ENCODE assay signal across 9 cellular contexts in genomic region chr14:52473557-52473956, GRCh38.
DNase-seq lines count a peak whose midpoint lies in the region; ATAC-seq and TF ChIP-seq lines count a peak whose summit lies in the region.
"Had no signal": no experiment of that assay in that cellular context is flagged by ENCODE, and none has a peak within 500 bp of the region (broad histone marks: within the 10 kb centered on the region; RNA-seq: fewer than 3 reads in every experiment).

No MANE protein-coding gene starts in this region.

- DNase-seq in A673 (ENCODE audit: low spot score) (peak; percentile 29), GM04504 (ENCODE audit: low read depth) (peak; percentile 14), OCI-M1 (lab: John Stamatoyannopoulos, UW) (peak; percentile 48), fibroblast of peridontal ligament (ENCODE audit: extremely low read depth) (peak; percentile 85), testis (no peak)
- DNase-seq in activated T-cell treated with anti-CD3 and anti-CD28 coated beads, Interleukin-2, amount 50 U/mL, for 72 hours = no peak
- DNase-seq in activated naive CD4-positive, alpha-beta T cell treated with anti-CD3 and anti-CD28 coated beads, Interleukin-2, amount 50 U/mL, for 72 hours (ENCODE audit: low spot score in 2 of 2) = no peak

- H3K27ac ChIP-seq in A673 (ENCODE audit: low read depth, low read length, poor library complexity, severe bottlenecking) = no peak overlapping the region
- no peak overlapping the region for H3K27ac ChIP-seq in testis

- TF ChIP-seq CTCF in A673 (conservative IDR thresholded peaks at IDR 0.05; ENCODE audit: low read depth, low read length) = peak; percentile 46; the same call in 1 of the 2 replicates
- peak in 2 of 3 experiments; percentile 5 to 9 for TF ChIP-seq CTCF in testis (IDR thresholded peaks at IDR 0.05)

- H3K9me3 ChIP-seq in A673 (ENCODE audit: low read depth, low read length, poor library complexity, severe bottlenecking) = no peaks in the 10 kb centered on the region
- no peaks in the 10 kb centered on the region for H3K9me3 ChIP-seq in testis

- H3K4me1 Mint-ChIP-seq in activated T-cell treated with anti-CD3 and anti-CD28 coated beads, Interleukin-2, amount 50 U/mL, for 72 hours (ENCODE audit: low read depth) = no peaks in the 10 kb centered on the region

- H3K9me3 Mint-ChIP-seq in activated T-cell treated with anti-CD3 and anti-CD28 coated beads, Interleukin-2, amount 50 U/mL, for 72 hours = peaks cover 4 to 5% of the 10 kb centered on the region in 2 donors
- H3K9me3 Mint-ChIP-seq in activated naive CD4-positive, alpha-beta T cell treated with anti-CD3 and anti-CD28 coated beads, Interleukin-2, amount 50 U/mL, for 72 hours = peaks cover 3 to 16% of the 10 kb centered on the region in 2 donors

- no peak overlapping the region for H3K27ac Mint-ChIP-seq in activated T-cell treated with anti-CD3 and anti-CD28 coated beads, Interleukin-2, amount 50 U/mL, for 72 hours
- H3K27ac Mint-ChIP-seq in activated naive CD4-positive, alpha-beta T cell treated with anti-CD3 and anti-CD28 coated beads, Interleukin-2, amount 50 U/mL, for 72 hours = no peak overlapping the region

- no peaks in the 10 kb centered on the region for H3K36me3 ChIP-seq in A673 (ENCODE audit: insufficient read depth, low read length, poor library complexity, severe bottlenecking)
- H3K36me3 ChIP-seq in testis (ENCODE audit: low read depth, missing control alignments) = no peaks in the 10 kb centered on the region
- H3K36me3 ChIP-seq: HAP-1 had no signal

- H3K4me1 ChIP-seq in A673 (ENCODE audit: insufficient read depth, low read length, poor library complexity, severe bottlenecking) = no peaks in the 10 kb centered on the region
- H3K4me1 ChIP-seq in testis = no peaks in the 10 kb centered on the region

- POLR2A ChIA-PET in A673 (lab: Charles Lee; ENCODE audit: low non-redundant PET) = no interaction called here

- no peak overlapping the region for H3K4me3 Mint-ChIP-seq in activated T-cell treated with anti-CD3 and anti-CD28 coated beads, Interleukin-2, amount 50 U/mL, for 72 hours

- H3K4me3 ChIP-seq in A673 (ENCODE audit: low read depth, low read length, poor library complexity, severe bottlenecking) = no peak overlapping the region
- H3K4me3 ChIP-seq in testis = no peak overlapping the region
- H3K4me3 ChIP-seq: HAP-1 had no signal

- 41 to 43% methylated on average over 1 of the region's 1 CpG for WGBS in testis, 2 donors

- CTCF ChIA-PET in A673 (lab: Charles Lee) = no interaction called here

- no peak for ATAC-seq in HG03378 (IDR thresholded peaks at IDR 0.05; ENCODE audit: unreplicated experiment)
- no peak for ATAC-seq in activated T-cell treated with anti-CD3 and anti-CD28 coated beads, Interleukin-2, amount 50 U/mL, for 72 hours (replicated peaks in 1 of 2)
- ATAC-seq in activated naive CD4-positive, alpha-beta T cell treated with anti-CD3 and anti-CD28 coated beads, Interleukin-2, amount 50 U/mL, for 72 hours = no peak

- H3K27me3 ChIP-seq in A673 (replicated peaks; ENCODE audit: insufficient read depth, low read depth, low read length, poor library complexity) = no peaks in the 10 kb centered on the region
- no peaks in the 10 kb centered on the region for H3K27me3 ChIP-seq in testis

- H3K36me3 Mint-ChIP-seq in activated T-cell treated with anti-CD3 and anti-CD28 coated beads, Interleukin-2, amount 50 U/mL, for 72 hours (ENCODE audit: insufficient read depth in 2 of 2) = peaks cover 8 to 12% of the 10 kb centered on the region in 2 donors
- peaks cover 23 to 26% of the 10 kb centered on the region in 2 donors for H3K36me3 Mint-ChIP-seq in activated naive CD4-positive, alpha-beta T cell treated with anti-CD3 and anti-CD28 coated beads, Interleukin-2, amount 50 U/mL, for 72 hours

- H3K27me3 Mint-ChIP-seq in activated T-cell treated with anti-CD3 and anti-CD28 coated beads, Interleukin-2, amount 50 U/mL, for 72 hours (ENCODE audit: low read depth) = no peaks in the 10 kb centered on the region

- intact Hi-C loops in A673 (cut with micrococcal nuclease; ENCODE audit: unreplicated experiment) (loop anchor here (2.0 to 10.0 kb wide), 3 partner anchors 161 to 469 kb away; partner anchors contain the start of gene PTGER2), testis (cut with DNase I; ENCODE audit: low total_unique reads) (no loop called here)

- no peak for TF ChIP-seq POLR2A in testis (IDR thresholded peaks at IDR 0.05)

- no TSS peak for BruUV-seq in A673 (replicated peaks; lab: Mats Ljungman, UMichigan)

Comparison
In these comparisons a context has a peak if more than half of its experiments do, and no peak if none do; other contexts are left out.
1. DNase-seq: peak in A673 (single experiment), GM04504 (single experiment), OCI-M1 (single experiment) and fibroblast of peridontal ligament (single experiment); none in testis (single experiment), activated T-cell treated with anti-CD3 and anti-CD28 coated beads, Interleukin-2, amount 50 U/mL, for 72 hours (0 of 2) and activated naive CD4-positive, alpha-beta T cell treated with anti-CD3 and anti-CD28 coated beads, Interleukin-2, amount 50 U/mL, for 72 hours (0 of 2).